ENCODE assay signal across 28 cellular contexts in the genomic region with DNA sequence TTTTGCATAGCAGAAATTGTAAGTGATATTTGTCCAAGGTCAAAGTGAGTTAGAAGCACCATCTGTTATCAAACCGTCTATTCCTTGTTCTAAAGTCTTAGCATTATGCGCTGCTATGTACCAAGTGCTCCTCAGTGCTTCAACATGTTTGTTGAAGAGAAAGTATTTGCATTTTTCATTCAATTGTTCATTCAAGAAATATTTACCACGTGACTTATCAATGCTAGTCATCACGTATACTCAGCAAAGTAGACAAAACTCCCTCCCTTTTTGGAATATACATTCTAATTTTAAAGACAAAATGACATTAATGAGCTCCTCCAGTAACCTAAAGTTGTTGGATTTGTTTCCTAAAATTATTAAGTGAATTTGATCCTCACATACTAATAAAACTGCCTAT.
"Had no signal": no experiment of that assay in that cellular context is flagged by ENCODE, and none has a peak within 500 bp of the region (broad histone marks: within the 10 kb centered on the region; RNA-seq: fewer than 3 reads in every experiment).

No MANE protein-coding gene starts in this region.

- H3K27ac ChIP-seq: colonic mucosa, coronary artery, dorsolateral prefrontal cortex, epithelial cell of prostate, esophagus muscularis mucosa, esophagus squamous epithelium, foreskin keratinocyte, gastrocnemius medialis, gastroesophageal sphincter, heart left ventricle, heart right ventricle had no signal

- H3K4me3 ChIP-seq: colonic mucosa, coronary artery, dorsolateral prefrontal cortex, esophagus muscularis mucosa, esophagus squamous epithelium, gastrocnemius medialis, gastroesophageal sphincter, heart left ventricle, heart right ventricle had no signal

- H3K36me3 ChIP-seq: colonic mucosa, esophagus muscularis mucosa, esophagus squamous epithelium, gastrocnemius medialis, gastroesophageal sphincter, heart left ventricle, heart right ventricle had no signal

- DNase-seq: colonic mucosa; cortex of kidney; dermis blood vessel endothelial cell; dorsolateral prefrontal cortex; effector CD4-positive, alpha-beta T cell; effector CD8-positive, alpha-beta T cell; effector memory CD4-positive, alpha-beta T cell; effector memory CD8-positive, alpha-beta T cell; endodermal cell; erythroblast; esophagus squamous epithelium; foreskin fibroblast; foreskin keratinocyte; foreskin melanocyte; gastrocnemius medialis; glutamatergic neuron; head of caudate nucleus; heart left ventricle; heart right ventricle had no signal

- FAIRE-seq: colon, endometrium, endothelial cell of umbilical vein, frontal cortex had no signal

- ATAC-seq: effector memory CD8-positive, alpha-beta T cell; esophagus mucosa; foreskin keratinocyte; gastrocnemius medialis; gastroesophageal sphincter; heart left ventricle; heart right ventricle had no signal

- H3K4me1 ChIP-seq: colonic mucosa, esophagus muscularis mucosa, esophagus squamous epithelium, foreskin keratinocyte, gastrocnemius medialis, gastroesophageal sphincter, heart left ventricle, heart right ventricle had no signal

- H3K9me3 ChIP-seq: colonic mucosa, esophagus muscularis mucosa, esophagus squamous epithelium, gastrocnemius medialis, gastroesophageal sphincter, heart left ventricle had no signal

- H3K27me3 ChIP-seq: colonic mucosa, esophagus muscularis mucosa, esophagus squamous epithelium, foreskin keratinocyte, gastrocnemius medialis, gastroesophageal sphincter, heart left ventricle, heart right ventricle had no signal
